ENCODE assay signal across 23 cellular contexts in the genomic region with DNA sequence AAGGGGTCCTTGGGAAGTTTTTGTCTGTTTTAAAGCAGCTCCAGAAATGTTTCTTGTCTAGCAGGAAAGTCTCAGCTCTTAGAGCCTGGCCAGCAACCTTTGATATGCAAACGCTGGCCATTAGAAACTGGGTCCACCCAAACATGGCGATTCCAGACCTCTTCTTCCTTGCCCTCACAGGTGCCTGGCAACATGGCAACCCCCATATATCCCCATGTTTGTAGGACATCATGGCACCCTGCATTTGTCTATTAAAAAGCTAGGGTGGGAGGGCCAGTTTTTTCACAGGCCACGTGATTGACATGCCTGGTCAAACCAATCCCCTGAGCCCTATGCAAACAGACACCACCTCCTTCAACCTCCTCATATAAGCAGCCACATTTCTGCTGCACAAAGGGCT.
DNase-seq lines count a peak whose midpoint lies in the region; ATAC-seq, FAIRE-seq and TF ChIP-seq lines count a peak whose summit lies in the region.
"Had no signal": no experiment of that assay in that cellular context is flagged by ENCODE, and none has a peak within 500 bp of the region (broad histone marks: within the 10 kb centered on the region; RNA-seq: fewer than 3 reads in every experiment).

No MANE protein-coding gene starts in this region.

- H3K23me2 ChIP-seq in H1 (ENCODE audit: low read depth, low read length): no peaks in the 10 kb centered on the region

- no peak overlapping the region for H2AK5ac ChIP-seq in H1 (ENCODE audit: low read depth, low read length)
- H2AK5ac ChIP-seq in mesendoderm (ENCODE audit: low read length): no peak overlapping the region

- H3K79me1 ChIP-seq in H1 (ENCODE audit: low read depth, low read length) (no peaks in the 10 kb centered on the region), mesendoderm (ENCODE audit: low read length) (no peaks in the 10 kb centered on the region)

- H4K5ac ChIP-seq in H1 (ENCODE audit: insufficient read length, low read depth, low read length) (no peak overlapping the region), mesendoderm (ENCODE audit: low read length) (no peak overlapping the region)

- H2BK120ac ChIP-seq in H1 (replicated peaks; ENCODE audit: low read depth, low read length) (no peak overlapping the region), mesendoderm (ENCODE audit: low read depth, low read length) (no peak overlapping the region)

- H3K36me3 ChIP-seq in H1 (ENCODE audit: control insufficient read depth in 2 of 4, insufficient read depth in 4 of 4, low read length in 3 of 4) (no peaks in the 10 kb centered on the region), mesendoderm (ENCODE audit: control insufficient read depth, insufficient read depth, low read length) (no peaks in the 10 kb centered on the region)
- H3K36me3 ChIP-seq in effector memory CD4-positive, alpha-beta T cell (ENCODE audit: control insufficient read depth, insufficient read depth, low read length): no peaks in the 10 kb centered on the region
- H3K36me3 ChIP-seq: BLaER1, HAP-1 had no signal

- no peak for FAIRE-seq in H1 (lab: Jason Lieb, UNC)
- FAIRE-seq: G401.6, GM12891, GM19239, HepG2, HTR-8/SVneo had no signal

- H2BK15ac ChIP-seq in H1 (ENCODE audit: low read length) (no peak overlapping the region), mesendoderm (replicated peaks; ENCODE audit: low read depth) (no peak overlapping the region)

- H4K91ac ChIP-seq in H1 (replicated peaks; ENCODE audit: insufficient read length, low read length): no peak overlapping the region

- no peak overlapping the region for H3K4me3 Mint-ChIP-seq in naive thymus-derived CD8-positive, alpha-beta T cell
- H3K4me3 Mint-ChIP-seq: CD14-positive monocyte; CD4-positive, alpha-beta memory T cell; IgD-negative memory B cell had no signal

- H4K20me1 ChIP-seq in H1 (replicated peaks in 1 of 2; ENCODE audit: control insufficient read depth in 1 of 2, insufficient read depth in 2 of 2, low read length in 2 of 2): no peaks in the 10 kb centered on the region
- H4K20me1 ChIP-seq: BLaER1 had no signal

- CTCF ChIA-PET in H1 (lab: Charles Lee; ENCODE audit: partially characterized antibody): interaction anchor here (1.0 kb wide), 1 partner anchor 13 kb away, joined by 3 read pairs; no protein-coding TSS in a partner anchor

- no peak overlapping the region for H2BK20ac ChIP-seq in H1 (ENCODE audit: low read length)

- no peaks in the 10 kb centered on the region for H3K79me2 ChIP-seq in H1 (ENCODE audit: control insufficient read depth in 1 of 2, insufficient read depth in 2 of 2, low read length in 2 of 2)
- H3K79me2 ChIP-seq in mesendoderm (ENCODE audit: control insufficient read depth, insufficient read depth, low read length): no peaks in the 10 kb centered on the region

- POLR2A ChIA-PET in H1 (lab: Charles Lee; ENCODE audit: partially characterized antibody): no interaction called here
- POLR2A ChIA-PET in naive thymus-derived CD8-positive, alpha-beta T cell (lab: Charles Lee): no interaction called here

- no peak overlapping the region for H3K18ac ChIP-seq in H1 (ENCODE audit: extremely low read depth, low read length)
- no peak overlapping the region for H3K18ac ChIP-seq in mesendoderm (ENCODE audit: low read length)

- H3K9me3 Mint-ChIP-seq in naive thymus-derived CD8-positive, alpha-beta T cell: peaks cover 0 to 35% (median 18%) of the 10 kb centered on the region in 9 donors

- H3K36me3 Mint-ChIP-seq in naive thymus-derived CD8-positive, alpha-beta T cell: peaks cover 0 to 4% (median 0%) of the 10 kb centered on the region in 3 donors
- H3K36me3 Mint-ChIP-seq: CD14-positive monocyte; CD4-positive, alpha-beta memory T cell; IgD-negative memory B cell had no signal

- H3K4me1 ChIP-seq in H1 (replicated peaks in 1 of 4; ENCODE audit: control insufficient read depth in 3 of 4, insufficient read depth in 4 of 4, low read length in 3 of 4) (0 out of 7 replicates have a peak, but pooled peaks cover 0 to 2% (median 0%) of the 10 kb centered on the region in 4 experiments), mesendoderm (ENCODE audit: control insufficient read depth, low read depth, low read length) (no peaks in the 10 kb centered on the region)
- H3K4me1 ChIP-seq in effector memory CD4-positive, alpha-beta T cell (ENCODE audit: control insufficient read depth, insufficient read depth, low read length, poor library complexity, severe bottlenecking): no peaks in the 10 kb centered on the region
- H3K4me1 ChIP-seq: BLaER1, HAP-1 had no signal

- no peak overlapping the region for H3K4ac ChIP-seq in H1 (replicated peaks; ENCODE audit: insufficient read length, low read depth, low read length)
- H3K4ac ChIP-seq in mesendoderm (ENCODE audit: low read depth, low read length): no peak overlapping the region

- 0 out of 2 replicates have a peak overlapping the region, but pooled peaks have one; percentile 58 for H2AFZ ChIP-seq in H1 (ENCODE audit: low read length)
- H2AFZ ChIP-seq: GM23248 had no signal

- TF ChIP-seq RAD21 in H1 (IDR thresholded peaks at IDR 0.05 in 1 of 2, conservative IDR thresholded peaks at IDR 0.05 in 1 of 2; ENCODE audit: low read depth in 2 of 2, low read length in 2 of 2): no peak

- no peak overlapping the region for H2BK12ac ChIP-seq in H1 (ENCODE audit: low read depth, low read length)

- no peak overlapping the region for H3K14ac ChIP-seq in H1 (ENCODE audit: insufficient read length)

- H3K27ac ChIP-seq in H1 (ENCODE audit: low read depth, low read length) (no peak overlapping the region), mesendoderm (ENCODE audit: low read depth, low read length) (no peak overlapping the region)
- H3K27ac ChIP-seq in effector memory CD4-positive, alpha-beta T cell (ENCODE audit: insufficient read depth, low read length, poor library complexity, severe bottlenecking): no peak overlapping the region
- H3K27ac ChIP-seq: BLaER1, GM23248 had no signal

- H3K23ac ChIP-seq in H1 (ENCODE audit: insufficient read length) (no peak overlapping the region), mesendoderm (ENCODE audit: low read length) (no peak overlapping the region)

- H3K4me2 ChIP-seq in H1 (ENCODE audit: insufficient read depth in 1 of 2, low read depth in 2 of 2, low read length in 2 of 2) (no peak overlapping the region), mesendoderm (ENCODE audit: low read length) (no peak overlapping the region)
- H3K4me2 ChIP-seq: BLaER1 had no signal

- no peaks in the 10 kb centered on the region for H3K4me1 Mint-ChIP-seq in naive thymus-derived CD8-positive, alpha-beta T cell
- H3K4me1 Mint-ChIP-seq: CD14-positive monocyte; CD4-positive, alpha-beta memory T cell; IgD-negative memory B cell had no signal

- H3K56ac ChIP-seq in H1 (replicated peaks; ENCODE audit: insufficient read length, low read depth, low read length) (no peak overlapping the region), mesendoderm (ENCODE audit: low read length) (no peak overlapping the region)

- TF ChIP-seq CTCF in H1 (IDR thresholded peaks at IDR 0.05; ENCODE audit: control extremely low read depth in 1 of 3, insufficient read depth in 1 of 3, low read depth in 1 of 3, low read length in 3 of 3): no peak

- 88% methylated on average over 3 of the region's 3 CpGs; no CpG with 5 or more reads in 1 of the 2 experiments for WGBS in H1 (ENCODE audit: extremely low coverage in 1 of 2, insufficient coverage in 1 of 2, insufficient read length in 1 of 2, insufficient replicate concordance in 2 of 2, low coverage in 1 of 2, low lambda C conversion rate in 2 of 2, missing lambda C conversion rate in 1 of 2), 2 experiments
- no CpG with 5 or more reads among the region's 3 CpGs for WGBS in mesendoderm (ENCODE audit: extremely low coverage, insufficient coverage, low lambda C conversion rate)

- TF ChIP-seq POLR2A in H1 (IDR thresholded peaks at IDR 0.05; ENCODE audit: control extremely low read depth in 1 of 2, low read depth in 2 of 2, low read length in 2 of 2): no peak

- TF ChIP-seq EP300 in H1 (IDR thresholded peaks at IDR 0.05; ENCODE audit: borderline replicate concordance in 1 of 2, low read depth in 2 of 2, low read length in 2 of 2): no peak

- no peak overlapping the region for H2BK5ac ChIP-seq in H1 (ENCODE audit: low read depth, low read length)
- no peak overlapping the region for H2BK5ac ChIP-seq in mesendoderm (ENCODE audit: low read length)

- no peaks in the 10 kb centered on the region for H3K27me3 Mint-ChIP-seq in naive thymus-derived CD8-positive, alpha-beta T cell
- H3K27me3 Mint-ChIP-seq: CD4-positive, alpha-beta memory T cell; IgD-negative memory B cell had no signal

- ATAC-seq in GM21528 (IDR thresholded peaks at IDR 0.05; ENCODE audit: low FRiP score, unreplicated experiment): no peak
- ATAC-seq in naive thymus-derived CD8-positive, alpha-beta T cell: no peak
- ATAC-seq: HepG2 had no signal

- DNase-seq in ELF-1 (ENCODE audit: low read depth, low spot score) (peak; percentile 21), HT1080 (ENCODE audit: low read depth) (peak; percentile 1), H1 (ENCODE audit: low read depth in 1 of 2, low spot score in 2 of 2) (no peak), mesendoderm (peak; percentile 0), NCI-H446 (lab: John Stamatoyannopoulos, UW) (no peak)
- no peak for DNase-seq in effector memory CD4-positive, alpha-beta T cell
- no peak for DNase-seq in naive thymus-derived CD8-positive, alpha-beta T cell
- DNase-seq: 8988T; CD4-positive, alpha-beta memory T cell; DMS79 treated with DMSO at 0.1 percent for 48 hours; EL; GM23248; KG1 had no signal

- H3K27ac Mint-ChIP-seq in naive thymus-derived CD8-positive, alpha-beta T cell: no peak overlapping the region
- H3K27ac Mint-ChIP-seq: CD14-positive monocyte; CD4-positive, alpha-beta memory T cell; IgD-negative memory B cell had no signal

- H3K4me3 ChIP-seq in H1 (ENCODE audit: extremely low read depth in 1 of 4, insufficient read depth in 2 of 4, low read depth in 3 of 4, low read length in 4 of 4) (no peak overlapping the region), mesendoderm (ENCODE audit: low read length) (no peak overlapping the region)
- H3K4me3 ChIP-seq in effector memory CD4-positive, alpha-beta T cell (ENCODE audit: insufficient read depth, low read depth, low read length, poor library complexity, severe bottlenecking): no peak overlapping the region
- H3K4me3 ChIP-seq: BLaER1, GM23248, HAP-1 had no signal

- H3K9ac ChIP-seq in H1 (replicated peaks in 1 of 4; ENCODE audit: extremely low read depth in 1 of 4, low read depth in 3 of 4, low read length in 3 of 4): no peak overlapping the region
- no peak overlapping the region for H3K9ac ChIP-seq in mesendoderm (ENCODE audit: low read length)
- H3K9ac ChIP-seq: BLaER1, GM23248 had no signal

- peaks cover 2 to 3% of the 10 kb centered on the region in 2 experiments; a peak in 1 of 4 replicates for H3K9me3 ChIP-seq in H1 (ENCODE audit: insufficient read depth in 2 of 2, low read depth in 1 of 2, low read length in 1 of 2)
- H3K9me3 ChIP-seq in effector memory CD4-positive, alpha-beta T cell (ENCODE audit: control insufficient read depth, low read length): peaks cover 3% of the 10 kb centered on the region
- H3K9me3 ChIP-seq: BLaER1 had no signal

- no peak overlapping the region; the same call in 1 of the 2 replicates for H4K8ac ChIP-seq in H1 (ENCODE audit: extremely low read depth, insufficient read depth, low read length)
- H4K8ac ChIP-seq in mesendoderm (ENCODE audit: low read depth, low read length): no peak overlapping the region

- no peaks in the 10 kb centered on the region for H3K27me3 ChIP-seq in H1 (replicated peaks in 1 of 4; ENCODE audit: control insufficient read depth in 3 of 4, extremely low read depth in 1 of 4, insufficient read depth in 3 of 4, low read length in 3 of 4)
- no peaks in the 10 kb centered on the region for H3K27me3 ChIP-seq in mesendoderm (ENCODE audit: insufficient read depth, low read length, poor library complexity)
- no peaks in the 10 kb centered on the region for H3K27me3 ChIP-seq in effector memory CD4-positive, alpha-beta T cell (replicated peaks; ENCODE audit: control insufficient read depth, insufficient read depth, low read length, poor library complexity, severe bottlenecking)
- H3K27me3 ChIP-seq: BLaER1 had no signal

Comparison
In these comparisons a context has a peak if more than half of its experiments do, and no peak if none do; other contexts are left out.
1. DNase-seq: peak in ELF-1 (single experiment), HT1080 (single experiment) and mesendoderm (single experiment); none in H1 (0 of 2), effector memory CD4-positive, alpha-beta T cell (0 of 3), NCI-H446 (0 of 2) and naive thymus-derived CD8-positive, alpha-beta T cell (0 of 10).